ENCODE assay signal across 8 cellular contexts in genomic region chr1:62131093-62131725, GRCh38.
DNase-seq lines count a peak whose midpoint lies in the region; ATAC-seq, FAIRE-seq and TF ChIP-seq lines count a peak whose summit lies in the region.

No MANE protein-coding gene starts in this region.

- no peak overlapping the region for H3K27ac Mint-ChIP-seq in Caco-2 (ENCODE audit: unreplicated experiment)
- H3K27ac Mint-ChIP-seq in activated CD8-positive, alpha-beta T cell treated with anti-CD3 and anti-CD28 coated beads for 36 hours: no peak overlapping the region
- H3K27ac Mint-ChIP-seq in glutamatergic neuron (ENCODE audit: unreplicated experiment): no peak overlapping the region

- DNase-seq in Caco-2: peak; percentile 51 to 56
- peak; percentile 54 for DNase-seq in GM19239 (ENCODE audit: insufficient read length, low spot score)
- DNase-seq in NCI-H460 (ENCODE audit: extremely low read depth, low read depth): peak; percentile 66
- DNase-seq in activated CD8-positive, alpha-beta T cell treated with anti-CD3 and anti-CD28 coated beads for 36 hours: peak; percentile 53
- DNase-seq in glutamatergic neuron: peak; percentile 61
- no peak for DNase-seq in psoas muscle
- no peak for DNase-seq in KG1 (lab: John Stamatoyannopoulos, UW)

- H3K4me1 Mint-ChIP-seq in Caco-2 (ENCODE audit: low read depth, unreplicated experiment) (no peaks in the 10 kb centered on the region), glutamatergic neuron (ENCODE audit: low read depth, unreplicated experiment) (no peaks in the 10 kb centered on the region)
- H3K4me1 Mint-ChIP-seq in activated CD8-positive, alpha-beta T cell treated with anti-CD3 and anti-CD28 coated beads for 36 hours (ENCODE audit: low read depth): no peaks in the 10 kb centered on the region

- H3K27ac ChIP-seq in psoas muscle: no peak overlapping the region

- no peaks in the 10 kb centered on the region for H3K9me3 ChIP-seq in Caco-2
- no peaks in the 10 kb centered on the region for H3K9me3 ChIP-seq in psoas muscle

- CTCF ChIA-PET in Caco-2 (lab: Charles Lee): interaction anchor here (1.0 to 1.2 kb wide), 3 partner anchors 8 to 49 kb away, joined by 3 to 7 read pairs (median 6); no protein-coding TSS in a partner anchor
- CTCF ChIA-PET in activated CD8-positive, alpha-beta T cell treated with anti-CD3 and anti-CD28 coated beads for 36 hours (lab: Charles Lee): interaction anchor here (0.6 to 4.8 kb wide), 19 partner anchors 9 to 560 kb away, joined by 3 to 20 read pairs (median 4); no protein-coding TSS in a partner anchor

- H3K4me1 ChIP-seq in Caco-2: no peaks in the 10 kb centered on the region
- no peaks in the 10 kb centered on the region for H3K4me1 ChIP-seq in psoas muscle

- TF ChIP-seq CTCF in Caco-2 (IDR thresholded peaks at IDR 0.05; ENCODE audit: insufficient read depth in 1 of 2, low read depth in 1 of 2, low read length in 1 of 2, severe bottlenecking in 1 of 2, unreplicated experiment in 1 of 2) (peak; percentile 60 to 78), glutamatergic neuron (IDR thresholded peaks at IDR 0.05; ENCODE audit: partially characterized antibody, unreplicated experiment) (peak; percentile 75), psoas muscle (IDR thresholded peaks at IDR 0.05) (peak; percentile 71)
- TF ChIP-seq CTCF in activated CD8-positive, alpha-beta T cell treated with anti-CD3 and anti-CD28 coated beads for 36 hours (IDR thresholded peaks at IDR 0.05): peak; percentile 80

- H3K4me3 Mint-ChIP-seq in Caco-2 (ENCODE audit: unreplicated experiment) (no peak overlapping the region), glutamatergic neuron (ENCODE audit: unreplicated experiment) (no peak overlapping the region)
- H3K4me3 Mint-ChIP-seq in activated CD8-positive, alpha-beta T cell treated with anti-CD3 and anti-CD28 coated beads for 36 hours: no peak overlapping the region

- H3K4me3 ChIP-seq in Caco-2 (ENCODE audit: low read depth, low read length) (no peak overlapping the region), psoas muscle (no peak overlapping the region)

- BruUV-seq in Caco-2 (replicated peaks; lab: Mats Ljungman, UMichigan): no TSS peak

- no peaks in the 10 kb centered on the region for H3K27me3 ChIP-seq in Caco-2 (replicated peaks; ENCODE audit: control insufficient read depth, insufficient read depth, low read length)
- H3K27me3 ChIP-seq in psoas muscle (ENCODE audit: insufficient read depth in 3 of 3, low read length in 2 of 3): no peaks in the 10 kb centered on the region

- intact Hi-C loops in Caco-2 (cut with micrococcal nuclease; ENCODE audit: unreplicated experiment): loop anchor here (1.0 to 10.0 kb wide), 2 partner anchors 49 to 176 kb away; no protein-coding TSS in a partner anchor
- intact Hi-C loops in activated CD8-positive, alpha-beta T cell treated with anti-CD3 and anti-CD28 coated beads for 36 hours (cut with micrococcal nuclease): loop anchor here (5.0 kb wide), 1 partner anchor 49 kb away; no protein-coding TSS in a partner anchor
- intact Hi-C loops in psoas muscle (cut with DNase I): loop anchor here in 1 of 2 donors (5.0 kb wide), 1 partner anchor 49 kb away; no protein-coding TSS in a partner anchor

- H3K36me3 ChIP-seq in Caco-2 (ENCODE audit: control insufficient read depth, insufficient read depth, low read length) (no peaks in the 10 kb centered on the region), psoas muscle (ENCODE audit: insufficient read depth in 1 of 2, low read depth in 1 of 2) (peaks cover 0 to 64% of the 10 kb centered on the region in 2 donors)

- H3K36me3 Mint-ChIP-seq in Caco-2 (ENCODE audit: insufficient read depth, unreplicated experiment): peaks cover 10% of the 10 kb centered on the region
- H3K36me3 Mint-ChIP-seq in activated CD8-positive, alpha-beta T cell treated with anti-CD3 and anti-CD28 coated beads for 36 hours (ENCODE audit: low read depth): peaks cover 2% of the 10 kb centered on the region
- no peaks in the 10 kb centered on the region for H3K36me3 Mint-ChIP-seq in glutamatergic neuron (ENCODE audit: unreplicated experiment)

- 73 to 76% (median 74%) methylated on average over 6 of the region's 6 CpGs for WGBS in psoas muscle, 3 donors

- no peaks in the 10 kb centered on the region for H3K9me3 Mint-ChIP-seq in Caco-2 (ENCODE audit: unreplicated experiment)
- H3K9me3 Mint-ChIP-seq in activated CD8-positive, alpha-beta T cell treated with anti-CD3 and anti-CD28 coated beads for 36 hours: no peaks in the 10 kb centered on the region
- no peaks in the 10 kb centered on the region for H3K9me3 Mint-ChIP-seq in glutamatergic neuron (ENCODE audit: unreplicated experiment)

- ATAC-seq in HG03139 (IDR thresholded peaks at IDR 0.05; ENCODE audit: unreplicated experiment) (peak; percentile 95), psoas muscle (peak; percentile 74 to 88 (median 85))
- peak; percentile 67 for ATAC-seq in activated CD8-positive, alpha-beta T cell treated with anti-CD3 and anti-CD28 coated beads for 36 hours

- POLR2A ChIA-PET in Caco-2 (lab: Charles Lee): no interaction called here
- POLR2A ChIA-PET in activated CD8-positive, alpha-beta T cell treated with anti-CD3 and anti-CD28 coated beads for 36 hours (lab: Charles Lee): no interaction called here

- peak; percentile 97 for FAIRE-seq in GM19239 (lab: Jason Lieb, UNC)

- H3K27me3 Mint-ChIP-seq in Caco-2 (ENCODE audit: insufficient read depth, unreplicated experiment) (no peaks in the 10 kb centered on the region), glutamatergic neuron (ENCODE audit: unreplicated experiment) (no peaks in the 10 kb centered on the region)
- H3K27me3 Mint-ChIP-seq in activated CD8-positive, alpha-beta T cell treated with anti-CD3 and anti-CD28 coated beads for 36 hours: no peaks in the 10 kb centered on the region

Comparison
In these comparisons a context has a peak if more than half of its experiments do, and no peak if none do; other contexts are left out.
1. DNase-seq: peak in Caco-2 (2 of 2), GM19239 (single experiment), NCI-H460 (single experiment), activated CD8-positive, alpha-beta T cell treated with anti-CD3 and anti-CD28 coated beads for 36 hours (single experiment) and glutamatergic neuron (single experiment); none in psoas muscle (0 of 2) and KG1 (single experiment).
2. Peak in every context shown above with its lines, with median percentiles within 50 percentile points of each other: CTCF ChIP-seq and ATAC-seq.